In the genomic region with DNA sequence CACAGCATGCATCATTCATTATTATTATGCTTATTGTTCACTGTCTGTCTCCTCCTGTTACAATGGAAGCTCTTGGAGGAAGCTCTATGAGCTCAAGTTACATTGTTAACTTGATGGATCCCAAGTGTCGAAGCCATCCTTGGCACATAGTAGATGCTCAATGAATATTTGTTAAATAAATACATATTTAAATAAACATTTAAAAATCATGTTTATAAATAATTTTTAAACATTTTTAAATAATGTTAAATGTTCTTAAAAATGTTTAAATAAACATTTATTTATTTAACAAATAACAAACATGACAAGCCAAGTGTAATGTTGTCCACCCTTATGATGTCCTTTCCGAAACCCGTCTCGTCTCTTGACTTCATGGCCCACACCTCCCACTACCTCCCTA, we compare ENCODE assay signal across 17 cellular contexts.
DNase-seq lines count a peak whose midpoint lies in the region; TF ChIP-seq lines count a peak whose summit lies in the region.
"Had no signal": no experiment of that assay in that cellular context is flagged by ENCODE, and none has a peak within 500 bp of the region (broad histone marks: within the 10 kb centered on the region; RNA-seq: fewer than 3 reads in every experiment).

No MANE protein-coding gene starts in this region.

- no peaks in the 10 kb centered on the region for H3K9me3 Mint-ChIP-seq in activated naive CD4-positive, alpha-beta T cell treated with anti-CD3 and anti-CD28 coated beads for 36 hours
- H3K9me3 Mint-ChIP-seq in activated naive CD8-positive, alpha-beta T cell (ENCODE audit: low read depth), result no peaks in the 10 kb centered on the region
- H3K9me3 Mint-ChIP-seq in nephron progenitor cell (peaks cover 10% of the 10 kb centered on the region), neural progenitor cell (no peaks in the 10 kb centered on the region)

- H3F3A ChIP-seq in neural progenitor cell (ENCODE audit: low read depth), result no peaks in the 10 kb centered on the region

- DNase-seq in activated naive CD4-positive, alpha-beta T cell treated with anti-CD3 and anti-CD28 coated beads for 36 hours, result no peak
- no peak for DNase-seq in activated naive CD4-positive, alpha-beta T cell (lab: John Stamatoyannopoulos, UW)
- DNase-seq in nephron progenitor cell, result no peak
- no peak for DNase-seq in neural progenitor cell (ENCODE audit: low spot score)
- DNase-seq in AML-193 (lab: John Stamatoyannopoulos, UW), result no peak
- no peak for DNase-seq in SIG-M5 (lab: John Stamatoyannopoulos, UW)
- DNase-seq: activated gamma-delta T cell treated with Interleukin-2 at 50 U/mL for 16 hours; Karpas-422; lower lobe of right lung; NCI-H1092; NCI-H2081 treated with DMSO at 0.1 percent for 48 hours; NCI-H510A treated with DMSO at 0.1 percent for 48 hours; stimulated activated naive CD4-positive, alpha-beta T cell had no signal

- H3K36me3 Mint-ChIP-seq in activated naive CD4-positive, alpha-beta T cell treated with anti-CD3 and anti-CD28 coated beads for 36 hours (ENCODE audit: low read depth), result peaks cover 52% of the 10 kb centered on the region
- peaks cover 15% of the 10 kb centered on the region for H3K36me3 Mint-ChIP-seq in activated naive CD8-positive, alpha-beta T cell
- H3K36me3 Mint-ChIP-seq in nephron progenitor cell (ENCODE audit: low read depth), result peaks cover 74% of the 10 kb centered on the region
- peaks cover 23% of the 10 kb centered on the region for H3K36me3 Mint-ChIP-seq in neural progenitor cell

- CTCF ChIA-PET in activated naive CD4-positive, alpha-beta T cell treated with anti-CD3 and anti-CD28 coated beads for 36 hours (lab: Charles Lee), result interaction anchor here (0.6 kb wide), 1 partner anchor 9 kb away, joined by 5 read pairs; no protein-coding TSS in a partner anchor
- CTCF ChIA-PET in HEK293 (lab: Yijun Ruan, JAX), result interaction anchor here (0.6 to 0.7 kb wide), 2 partner anchors 95 to 1648 kb away, joined by 3 to 4 read pairs; no protein-coding TSS in a partner anchor

- H4K20me1 ChIP-seq in neural progenitor cell (ENCODE audit: low read depth), result no peaks in the 10 kb centered on the region

- no peak overlapping the region for H2AFZ ChIP-seq in neural progenitor cell (replicated peaks)
- H2AFZ ChIP-seq: parathyroid adenoma had no signal

- no peaks in the 10 kb centered on the region for H3K9me3 ChIP-seq in HEK293 (ENCODE audit: control insufficient read depth, insufficient read depth, low read depth, low read length)
- H3K9me3 ChIP-seq in neural progenitor cell (ENCODE audit: low read depth), result no peaks in the 10 kb centered on the region
- H3K9me3 ChIP-seq: lower lobe of right lung, tibial nerve had no signal

- H3K4me1 ChIP-seq in HEK293 (ENCODE audit: control insufficient read depth, insufficient read depth, low read length) (no peaks in the 10 kb centered on the region), neural progenitor cell (peaks cover 3% of the 10 kb centered on the region)
- H3K4me1 ChIP-seq: lower lobe of right lung, parathyroid adenoma had no signal

- no peak for TF ChIP-seq CTCF in HEK293 (tag by site-specific recombination; IDR thresholded peaks at IDR 0.05)
- no peak for TF ChIP-seq CTCF in nephron progenitor cell (IDR thresholded peaks at IDR 0.05)
- TF ChIP-seq CTCF in neural progenitor cell (IDR thresholded peaks at IDR 0.05), result no peak

- no peak overlapping the region for H3K9ac ChIP-seq in neural progenitor cell
- H3K9ac ChIP-seq: parathyroid adenoma had no signal

- H3K27ac ChIP-seq in HEK293 (ENCODE audit: extremely low read depth, low read depth, low read length) (no peak overlapping the region), neural progenitor cell (no peak overlapping the region)
- H3K27ac ChIP-seq: lower lobe of right lung, parathyroid adenoma, tibial nerve had no signal

- H3K36me3 ChIP-seq in HEK293 (ENCODE audit: control insufficient read depth in 2 of 2, insufficient read depth in 1 of 2, low read length in 2 of 2) (peaks cover 3 to 44% of the 10 kb centered on the region in 2 experiments; a peak in 2 of 3 replicates), neural progenitor cell (no peaks in the 10 kb centered on the region)

- H3K4me3 Mint-ChIP-seq in activated naive CD4-positive, alpha-beta T cell treated with anti-CD3 and anti-CD28 coated beads for 36 hours, result no peak overlapping the region
- no peak overlapping the region for H3K4me3 Mint-ChIP-seq in activated naive CD8-positive, alpha-beta T cell
- no peak overlapping the region for H3K4me3 Mint-ChIP-seq in nephron progenitor cell
- H3K4me3 Mint-ChIP-seq in neural progenitor cell, result no peak overlapping the region

- H3K4me2 ChIP-seq in neural progenitor cell, result no peak overlapping the region

- H3K4me3 ChIP-seq in HEK293 (ENCODE audit: low read depth, low read length) (no peak overlapping the region), neural progenitor cell (no peak overlapping the region)
- H3K4me3 ChIP-seq: lower lobe of right lung, tibial nerve had no signal

- peak overlapping the region; percentile 46 for H3K27ac Mint-ChIP-seq in activated naive CD4-positive, alpha-beta T cell treated with anti-CD3 and anti-CD28 coated beads for 36 hours
- H3K27ac Mint-ChIP-seq in activated naive CD8-positive, alpha-beta T cell, result peak overlapping the region; percentile 86
- H3K27ac Mint-ChIP-seq in nephron progenitor cell (peak overlapping the region; percentile 17), neural progenitor cell (no peak overlapping the region)

- intact Hi-C loops in activated naive CD4-positive, alpha-beta T cell treated with anti-CD3 and anti-CD28 coated beads for 36 hours (cut with micrococcal nuclease), result no loop called here

- H3K27me3 ChIP-seq in neural progenitor cell, result no peaks in the 10 kb centered on the region
- H3K27me3 ChIP-seq: tibial nerve had no signal

- no peaks in the 10 kb centered on the region for H3K27me3 Mint-ChIP-seq in activated naive CD4-positive, alpha-beta T cell treated with anti-CD3 and anti-CD28 coated beads for 36 hours (ENCODE audit: low read depth)
- H3K27me3 Mint-ChIP-seq in activated naive CD8-positive, alpha-beta T cell, result no peaks in the 10 kb centered on the region
- H3K27me3 Mint-ChIP-seq in nephron progenitor cell (ENCODE audit: low read depth, poor library complexity), result no peaks in the 10 kb centered on the region
- peaks cover 2% of the 10 kb centered on the region for H3K27me3 Mint-ChIP-seq in neural progenitor cell (ENCODE audit: insufficient read depth, low read depth)

- H3K79me2 ChIP-seq in neural progenitor cell (ENCODE audit: low read depth), result no peaks in the 10 kb centered on the region
- H3K79me2 ChIP-seq: parathyroid adenoma had no signal

- POLR2A ChIA-PET in HEK293 (lab: Yijun Ruan, JAX), result no interaction called here

- peaks cover 38% of the 10 kb centered on the region for H3K4me1 Mint-ChIP-seq in activated naive CD4-positive, alpha-beta T cell treated with anti-CD3 and anti-CD28 coated beads for 36 hours (ENCODE audit: low read depth)
- H3K4me1 Mint-ChIP-seq in activated naive CD8-positive, alpha-beta T cell (ENCODE audit: low read depth), result peaks cover 19% of the 10 kb centered on the region
- no peaks in the 10 kb centered on the region for H3K4me1 Mint-ChIP-seq in nephron progenitor cell
- peaks cover 10% of the 10 kb centered on the region for H3K4me1 Mint-ChIP-seq in neural progenitor cell

TF ChIP-seq in HEK293, 187 proteins besides CTCF, POLR2A, EP300 and RAD21:
- TF ChIP-seq ZNF664 (tag by site-specific recombination; IDR thresholded peaks at IDR 0.05) (peak; percentile 73), ZNF585B (tag by site-specific recombination; IDR thresholded peaks at IDR 0.05) (no peak)
TF ChIP-seq in HEK293: peak in this region for 1.
